Comparison of ENCODE assay signal across 17 cellular contexts in the genomic region with DNA sequence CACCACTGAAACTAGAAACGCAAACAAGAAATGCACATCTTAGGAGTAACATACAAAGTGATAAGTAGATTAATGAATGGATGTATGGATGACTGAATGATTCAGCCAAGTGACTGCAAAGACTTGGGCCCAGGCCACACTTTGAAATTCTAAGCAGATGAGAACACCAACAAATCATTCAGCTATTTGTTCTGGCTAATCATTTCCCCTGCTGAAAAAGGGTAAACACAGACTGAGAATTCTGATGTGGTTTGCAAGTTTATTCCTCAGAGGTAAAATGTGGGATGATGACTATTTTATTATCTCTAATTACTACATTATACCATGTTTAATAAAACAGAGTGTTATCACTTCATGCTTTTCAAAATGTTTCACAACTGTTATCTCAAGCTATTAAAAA.
"Had no signal": no experiment of that assay in that cellular context is flagged by ENCODE, and none has a peak within 500 bp of the region (broad histone marks: within the 10 kb centered on the region; RNA-seq: fewer than 3 reads in every experiment).

No MANE protein-coding gene starts in this region.

- DNase-seq: activated CD4-positive, alpha-beta T cell treated with anti-CD3 and anti-CD28 coated beads for 48 hours; activated CD8-positive, alpha-beta memory T cell treated with anti-CD3 and anti-CD28 coated beads, Interleukin-2, amount 50 U/mL, for 4 hours; activated CD8-positive, alpha-beta T cell treated with anti-CD3 and anti-CD28 coated beads for 36 hours; activated effector memory CD4-positive, alpha-beta T cell treated with anti-CD3 and anti-CD28 coated beads, Interleukin-2, amount 50 U/mL, for 16 hours; activated T-cell treated with anti-CD3 and anti-CD28 coated beads, Interleukin-2, amount 50 U/mL, for 48 hours; amygdala; lower lobe of right lung; retina; stimulated activated CD4-positive, alpha-beta T cell treated with anti-CD3 and anti-CD28 coated beads, Interleukin-2, amount 100 ng/mL, for 48 hours; T-helper 2 cell; uterus had no signal

- H3K4me3 ChIP-seq: cardiac muscle cell, lower lobe of right lung, tibial nerve, uterus had no signal

- H3K36me3 ChIP-seq: cardiac muscle cell, lower lobe of right lung, tibial nerve, uterus had no signal

- H3K4me1 ChIP-seq: lower lobe of right lung, parathyroid adenoma, uterus had no signal

- ATAC-seq: activated CD8-positive, alpha-beta T cell treated with anti-CD3 and anti-CD28 coated beads for 36 hours; lower lobe of right lung; stimulated activated memory B cell treated with anti-CD40 and anti-IgM and Interleukin-4, amounts not matched to agents 10 μg/mL and 1 μg/mL and 100 μg/mL, for 72 hours; WTC11 had no signal

- H3K27ac ChIP-seq: cardiac muscle cell, epithelial cell of prostate, lower lobe of right lung, parathyroid adenoma, tibial nerve, uterus had no signal

- H3K27me3 ChIP-seq: cardiac muscle cell, tibial nerve, uterus had no signal

- H3K9me3 ChIP-seq: lower lobe of right lung, tibial nerve, uterus had no signal
